Comparison of ENCODE assay signal across 18 cellular contexts in the genomic region with DNA sequence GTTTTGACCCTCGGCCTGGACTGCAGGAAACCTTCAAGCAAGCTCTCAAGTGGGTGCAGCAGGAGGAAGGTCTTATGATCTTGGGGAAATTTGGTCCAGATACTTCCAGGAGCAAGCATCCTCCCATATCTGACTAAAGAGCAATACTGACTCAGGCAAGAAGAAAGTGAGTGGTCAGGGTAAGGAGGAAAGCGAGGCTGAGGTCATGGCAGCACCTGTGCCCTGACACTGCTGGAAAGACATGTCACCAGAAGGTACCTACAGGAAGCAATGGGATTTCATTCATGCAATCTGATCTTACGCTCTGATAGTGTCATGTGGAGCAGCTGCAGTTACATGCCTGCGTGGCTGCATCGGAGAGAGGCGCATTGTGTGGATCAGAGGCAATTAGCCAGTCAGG. TPM values are rescaled to one million over a fixed set of nuclear protein-coding genes. Genes with fewer than 3 reads are reported as not detected.
DNase-seq lines count a peak whose midpoint lies in the region; ATAC-seq and TF ChIP-seq lines count a peak whose summit lies in the region.
"Had no signal": no experiment of that assay in that cellular context is flagged by ENCODE, and none has a peak within 500 bp of the region (broad histone marks: within the 10 kb centered on the region; RNA-seq: fewer than 3 reads in every experiment).

No MANE protein-coding gene starts in this region.

- H3K27ac ChIP-seq in HEK293 (ENCODE audit: extremely low read depth, low read depth, low read length), result no peak overlapping the region

- no peaks in the 10 kb centered on the region for H3K4me1 ChIP-seq in HEK293 (ENCODE audit: control insufficient read depth, insufficient read depth, low read length)

- H3K4me3 Mint-ChIP-seq in endothelial cell (ENCODE audit: unreplicated experiment) (no peak overlapping the region), mesothelial cell of epicardium (no peak overlapping the region)
- no peak overlapping the region for H3K4me3 Mint-ChIP-seq in activated CD8-positive, alpha-beta T cell treated with anti-CD3 and anti-CD28 coated beads, Interleukin-2, amount 10 ng/mL, durations not matched to agents 7 days and 5 days
- H3K4me3 Mint-ChIP-seq: CD8-positive, alpha-beta memory T cell; HFFc6 had no signal

- H3K27me3 Mint-ChIP-seq in endothelial cell (ENCODE audit: unreplicated experiment), result peaks cover 4% of the 10 kb centered on the region
- H3K27me3 Mint-ChIP-seq in activated CD8-positive, alpha-beta T cell treated with anti-CD3 and anti-CD28 coated beads, Interleukin-2, amount 10 ng/mL, durations not matched to agents 7 days and 5 days (ENCODE audit: low read depth), result no peaks in the 10 kb centered on the region
- peaks cover 29% of the 10 kb centered on the region for H3K27me3 Mint-ChIP-seq in mesothelial cell of epicardium (ENCODE audit: low read depth)

- H3K4me3 ChIP-seq in HEK293 (ENCODE audit: low read depth, low read length), result no peak overlapping the region

- CTCF ChIA-PET in HEK293 (lab: Yijun Ruan, JAX), result interaction anchor here (0.7 to 0.9 kb wide), 2 partner anchors 15 to 16 kb away, joined by 3 to 4 read pairs; no protein-coding TSS in a partner anchor
- CTCF ChIA-PET in activated CD8-positive, alpha-beta T cell treated with anti-CD3 and anti-CD28 coated beads, Interleukin-2, amount 10 ng/mL, durations not matched to agents 7 days and 5 days (lab: Charles Lee), result interaction anchor here (1.0 kb wide), 1 partner anchor 17 kb away, joined by 3 read pairs; no protein-coding TSS in a partner anchor

- no peaks in the 10 kb centered on the region for H3K9me3 ChIP-seq in HEK293 (ENCODE audit: control insufficient read depth, insufficient read depth, low read depth, low read length)

- H3K36me3 ChIP-seq in HEK293 (ENCODE audit: control insufficient read depth in 2 of 2, insufficient read depth in 1 of 2, low read length in 2 of 2), result no peaks in the 10 kb centered on the region

- H3K4me1 Mint-ChIP-seq in endothelial cell (ENCODE audit: unreplicated experiment) (no peaks in the 10 kb centered on the region), mesothelial cell of epicardium (no peaks in the 10 kb centered on the region)
- H3K4me1 Mint-ChIP-seq in activated CD8-positive, alpha-beta T cell treated with anti-CD3 and anti-CD28 coated beads, Interleukin-2, amount 10 ng/mL, durations not matched to agents 7 days and 5 days (ENCODE audit: low read depth), result no peaks in the 10 kb centered on the region

- no peaks in the 10 kb centered on the region for H3K9me3 Mint-ChIP-seq in endothelial cell (ENCODE audit: unreplicated experiment)
- H3K9me3 Mint-ChIP-seq in activated CD8-positive, alpha-beta T cell treated with anti-CD3 and anti-CD28 coated beads, Interleukin-2, amount 10 ng/mL, durations not matched to agents 7 days and 5 days (ENCODE audit: insufficient read depth), result no peaks in the 10 kb centered on the region
- no peaks in the 10 kb centered on the region for H3K9me3 Mint-ChIP-seq in mesothelial cell of epicardium
- H3K9me3 Mint-ChIP-seq: CD8-positive, alpha-beta memory T cell; HFFc6 had no signal

- DNase-seq in NCI-H146 treated with DMSO at 0.1 percent for 48 hours (lab: John Stamatoyannopoulos, UW; ENCODE audit: unreplicated experiment) (peak; percentile 39), NCI-H2227 (lab: John Stamatoyannopoulos, UW; ENCODE audit: unreplicated experiment) (peak; percentile 48), endothelial cell (ENCODE audit: low spot score) (no peak), middle frontal gyrus (ENCODE audit: extremely low spot score, low spot score) (no peak), mesothelial cell of epicardium (ENCODE audit: low spot score in 2 of 2, unreplicated experiment in 2 of 2) (no peak)
- DNase-seq in activated CD8-positive, alpha-beta T cell treated with anti-CD3 and anti-CD28 coated beads, Interleukin-2, amount 10 ng/mL, durations not matched to agents 7 days and 5 days, result no peak
- DNase-seq: C1 segment of cervical spinal cord; CD8-positive, alpha-beta memory T cell; DND-41; HFFc6; NCI-H1417 treated with DMSO at 0.1 percent for 48 hours; NCI-H2081; NCI-H446 treated with DMSO at 0.1 percent for 48 hours; OCI-M1; RPMI8226; SIG-M5 had no signal

- no peaks in the 10 kb centered on the region for H3K36me3 Mint-ChIP-seq in endothelial cell (ENCODE audit: low read depth, unreplicated experiment)
- no peaks in the 10 kb centered on the region for H3K36me3 Mint-ChIP-seq in activated CD8-positive, alpha-beta T cell treated with anti-CD3 and anti-CD28 coated beads, Interleukin-2, amount 10 ng/mL, durations not matched to agents 7 days and 5 days (ENCODE audit: low read depth)
- H3K36me3 Mint-ChIP-seq in mesothelial cell of epicardium, result no peaks in the 10 kb centered on the region
- H3K36me3 Mint-ChIP-seq: CD8-positive, alpha-beta memory T cell had no signal

- POLR2A ChIA-PET in HEK293 (lab: Yijun Ruan, JAX), result no interaction called here
- POLR2A ChIA-PET in activated CD8-positive, alpha-beta T cell treated with anti-CD3 and anti-CD28 coated beads, Interleukin-2, amount 10 ng/mL, durations not matched to agents 7 days and 5 days (lab: Charles Lee), result no interaction called here

- ATAC-seq in activated CD8-positive, alpha-beta T cell treated with anti-CD3 and anti-CD28 coated beads, Interleukin-2, amount 10 ng/mL, durations not matched to agents 7 days and 5 days, result no peak
- ATAC-seq in HG03457 (IDR thresholded peaks at IDR 0.05; ENCODE audit: unreplicated experiment), result no peak

- TF ChIP-seq CTCF in HEK293 (tag by site-specific recombination; IDR thresholded peaks at IDR 0.05), result no peak
- TF ChIP-seq CTCF in endothelial cell (IDR thresholded peaks at IDR 0.05; ENCODE audit: unreplicated experiment), result no peak
- no peak for TF ChIP-seq CTCF in mesothelial cell of epicardium (IDR thresholded peaks at IDR 0.05; ENCODE audit: unreplicated experiment)

- H3K27ac Mint-ChIP-seq in endothelial cell (ENCODE audit: unreplicated experiment) (peak overlapping the region; percentile 5), mesothelial cell of epicardium (no peak overlapping the region)
- no peak overlapping the region for H3K27ac Mint-ChIP-seq in activated CD8-positive, alpha-beta T cell treated with anti-CD3 and anti-CD28 coated beads, Interleukin-2, amount 10 ng/mL, durations not matched to agents 7 days and 5 days
- H3K27ac Mint-ChIP-seq: HFFc6 had no signal

TF ChIP-seq in HEK293, 187 proteins besides CTCF, POLR2A, EP300 and RAD21:
- no peak for TF ChIP-seq ZNF214 (tag by site-specific recombination; IDR thresholded peaks at IDR 0.05; ENCODE audit: borderline replicate concordance)
- TF ChIP-seq ZNF558 (tag by site-specific recombination; IDR thresholded peaks at IDR 0.05), result no peak
- TF ChIP-seq ZIC2 (tag by site-specific recombination; IDR thresholded peaks at IDR 0.05), result no peak
- no peak for TF ChIP-seq ZNF416 (tag by site-specific recombination; IDR thresholded peaks at IDR 0.05)
- TF ChIP-seq ZNF510 (tag by site-specific recombination; IDR thresholded peaks at IDR 0.05; ENCODE audit: insufficient replicate concordance), result no peak
- TF ChIP-seq ZXDB (tag by site-specific recombination; IDR thresholded peaks at IDR 0.05), result no peak
- TF ChIP-seq, protein P1, sequence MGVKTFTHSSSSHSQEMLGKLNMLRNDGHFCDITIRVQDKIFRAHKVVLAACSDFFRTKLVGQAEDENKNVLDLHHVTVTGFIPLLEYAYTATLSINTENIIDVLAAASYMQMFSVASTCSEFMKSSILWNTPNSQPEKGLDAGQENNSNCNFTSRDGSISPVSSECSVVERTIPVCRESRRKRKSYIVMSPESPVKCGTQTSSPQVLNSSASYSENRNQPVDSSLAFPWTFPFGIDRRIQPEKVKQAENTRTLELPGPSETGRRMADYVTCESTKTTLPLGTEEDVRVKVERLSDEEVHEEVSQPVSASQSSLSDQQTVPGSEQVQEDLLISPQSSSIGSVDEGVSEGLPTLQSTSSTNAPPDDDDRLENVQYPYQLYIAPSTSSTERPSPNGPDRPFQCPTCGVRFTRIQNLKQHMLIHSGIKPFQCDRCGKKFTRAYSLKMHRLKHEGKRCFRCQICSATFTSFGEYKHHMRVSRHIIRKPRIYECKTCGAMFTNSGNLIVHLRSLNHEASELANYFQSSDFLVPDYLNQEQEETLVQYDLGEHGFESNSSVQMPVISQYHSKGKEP (tag by site-specific recombination; IDR thresholded peaks at IDR 0.05), result peak; percentile 36; the same call in 1 of the 2 replicates
TF ChIP-seq in HEK293: peak in this region for 1.

RNA-seq across cellular contexts. Expression of a gene that starts 6.5 kb away (rescaled TPM):
- total RNA-seq in endothelial cell (ENCODE audit: unreplicated experiment), result 55.6 TPM
- total RNA-seq in activated CD8-positive, alpha-beta T cell treated with anti-CD3 and anti-CD28 coated beads, Interleukin-2, amount 10 ng/mL, durations not matched to agents 7 days and 5 days, result 10 to 100 TPM; 47.3 to 49.9 TPM
- 59.8 to 63.3 TPM (median 60.8 TPM) in 3 replicates for total RNA-seq in mesothelial cell of epicardium

RNA-seq across cellular contexts. Expression of a gene that starts 36.4 kb away (rescaled TPM):
- total RNA-seq in endothelial cell (ENCODE audit: unreplicated experiment) (244 TPM), mesothelial cell of epicardium (32.0 to 35.4 TPM (median 34.6 TPM) in 3 replicates)
- total RNA-seq in activated CD8-positive, alpha-beta T cell treated with anti-CD3 and anti-CD28 coated beads, Interleukin-2, amount 10 ng/mL, durations not matched to agents 7 days and 5 days, result 10 to 100 TPM; 15.3 to 15.7 TPM

Comparison
In these comparisons a context has a peak if more than half of its experiments do, and no peak if none do; other contexts are left out.
1. DNase-seq: peak in NCI-H146 treated with DMSO at 0.1 percent for 48 hours (single experiment) and NCI-H2227 (single experiment); none in endothelial cell (single experiment), activated CD8-positive, alpha-beta T cell treated with anti-CD3 and anti-CD28 coated beads, Interleukin-2, amount 10 ng/mL, durations not matched to agents 7 days and 5 days (single experiment), middle frontal gyrus (single experiment) and mesothelial cell of epicardium (0 of 2).